Comparison of ENCODE assay signal across 27 cellular contexts in the genomic region with DNA sequence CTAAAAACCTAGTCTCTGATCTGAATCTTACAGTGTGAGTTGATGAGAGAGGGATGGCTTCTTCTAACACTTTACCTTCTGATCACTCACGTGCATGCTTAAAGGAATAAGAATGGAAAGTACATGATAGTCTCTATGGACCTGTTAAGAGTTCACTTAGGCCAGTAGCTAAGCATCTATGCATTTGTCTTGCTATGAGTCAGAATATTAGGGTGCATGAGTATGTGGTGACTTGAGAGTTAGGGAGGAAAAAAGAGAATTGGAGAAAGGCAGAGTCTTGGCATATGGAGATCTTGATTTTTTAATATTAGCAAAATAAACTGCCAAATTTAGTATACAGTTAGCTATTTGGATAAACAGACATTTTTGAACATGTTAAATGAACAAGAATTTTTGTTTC.
DNase-seq lines count a peak whose midpoint lies in the region; ATAC-seq, FAIRE-seq and TF ChIP-seq lines count a peak whose summit lies in the region.
"Had no signal": no experiment of that assay in that cellular context is flagged by ENCODE, and none has a peak within 500 bp of the region (broad histone marks: within the 10 kb centered on the region; RNA-seq: fewer than 3 reads in every experiment).

No MANE protein-coding gene starts in this region.

- intact Hi-C loops in PC-3 (cut with micrococcal nuclease), result no loop called here

- peaks cover 5% of the 10 kb centered on the region for H3K4me1 ChIP-seq in PC-3 (ENCODE audit: insufficient read depth, low read length)
- H3K4me1 ChIP-seq: Caco-2 had no signal

- CTCF ChIA-PET in PC-3 (lab: Charles Lee), result no interaction called here

- H3K9me2 ChIP-seq in PC-3 (replicated peaks; ENCODE audit: low read length), result no peaks in the 10 kb centered on the region

- H3K36me3 ChIP-seq in bronchial epithelial cell (ENCODE audit: control insufficient read depth, insufficient read depth, low read length) (no peaks in the 10 kb centered on the region), PC-3 (ENCODE audit: low read depth, low read length) (no peaks in the 10 kb centered on the region)

- H3K27me3 ChIP-seq in bronchial epithelial cell (ENCODE audit: control insufficient read depth, insufficient read depth, low read length), result no peaks in the 10 kb centered on the region
- no peaks in the 10 kb centered on the region for H3K27me3 ChIP-seq in PC-3 (ENCODE audit: low read length)

- H3K4me3 ChIP-seq in bronchial epithelial cell (ENCODE audit: low read depth, low read length), result no peak overlapping the region
- H3K4me3 ChIP-seq in PC-3 (ENCODE audit: low read length), result no peak overlapping the region

- no peak for FAIRE-seq in bronchial epithelial cell (lab: Jason Lieb, UNC)
- FAIRE-seq: GM12892, GM18507, RCC 7860 had no signal

- no peak overlapping the region for H3K9ac ChIP-seq in PC-3 (ENCODE audit: low read length)

- no peak overlapping the region for H3K27ac ChIP-seq in PC-3 (ENCODE audit: low read length)
- H3K27ac ChIP-seq: HL-60 had no signal

- DNase-seq in EH (ENCODE audit: low read depth) (peak; percentile 35), LHCN-M2 (ENCODE audit: low read depth) (peak; percentile 44), bronchial epithelial cell (ENCODE audit: low read depth) (peak; percentile 29), iris pigment epithelial cell (ENCODE audit: low read depth) (peak; percentile 39), inferior parietal cortex (ENCODE audit: extremely low spot score) (no peak), C1 segment of cervical spinal cord (lab: John Stamatoyannopoulos, UW) (no peak), PC-3 (no peak)
- DNase-seq: 8988T; Caco-2; CD4-positive, CD25-positive, alpha-beta regulatory T cell; DMS153; H7; Kasumi-1; MM.1S; NCI-H1092; NCI-H1436 treated with DMSO at 0.1 percent for 48 hours; NCI-H2029; NCI-H2171; NCI-H446; NCI-H748 treated with DMSO at 0.1 percent for 48 hours; NK-92 treated with Interleukin-12 subunit alpha and Interleukin-12 subunit beta, amount 100 ng/mL, for 24 hours; SHP77 treated with DMSO at 0.1 percent for 48 hours had no signal

- no peak overlapping the region for H3K4me2 ChIP-seq in PC-3 (ENCODE audit: low read length)

- H3K9me3 ChIP-seq in PC-3 (ENCODE audit: low read length), result no peaks in the 10 kb centered on the region
- H3K9me3 ChIP-seq: Caco-2 had no signal

- H3F3A ChIP-seq in PC-3 (ENCODE audit: low read length, unreplicated experiment), result no peaks in the 10 kb centered on the region

- no peak overlapping the region; the same call in 1 of the 2 replicates for H2AFZ ChIP-seq in PC-3 (ENCODE audit: low read length)

- H3K79me2 ChIP-seq in PC-3 (ENCODE audit: low read length), result no peaks in the 10 kb centered on the region

- POLR2A ChIA-PET in PC-3 (lab: Charles Lee; ENCODE audit: unreplicated experiment), result interaction anchor here (0.5 kb wide), 1 partner anchor 11 kb away, joined by 3 read pairs; no protein-coding TSS in a partner anchor

- ATAC-seq in GM21576 (IDR thresholded peaks at IDR 0.05; ENCODE audit: unreplicated experiment) (no peak), PC-3 (no peak)

- no peak for TF ChIP-seq CTCF in bronchial epithelial cell (IDR thresholded peaks at IDR 0.05; ENCODE audit: insufficient read depth, low read length, severe bottlenecking)
- TF ChIP-seq CTCF in PC-3 (conservative IDR thresholded peaks at IDR 0.05; ENCODE audit: low read depth, low read length), result no peak

- BruUV-seq in PC-3 (replicated peaks; lab: Mats Ljungman, UMichigan), result no TSS peak

- H4K20me1 ChIP-seq in PC-3 (ENCODE audit: low read length), result no peaks in the 10 kb centered on the region

Comparison
In these comparisons a context has a peak if more than half of its experiments do, and no peak if none do; other contexts are left out.
1. DNase-seq: peak in EH (single experiment), LHCN-M2 (single experiment), bronchial epithelial cell (single experiment) and iris pigment epithelial cell (single experiment); none in inferior parietal cortex (single experiment), C1 segment of cervical spinal cord (0 of 14) and PC-3 (single experiment).